In genomic region chr2:27209621-27210401, GRCh38 we compare ENCODE assay signal across 10 cellular contexts. TPM values are rescaled to one million over a fixed set of nuclear protein-coding genes. Genes with fewer than 3 reads are reported as not detected.
DNase-seq lines count a peak whose midpoint lies in the region; ATAC-seq and TF ChIP-seq lines count a peak whose summit lies in the region.
"Had no signal": no experiment of that assay in that cellular context is flagged by ENCODE, and none has a peak within 500 bp of the region (broad histone marks: within the 10 kb centered on the region; RNA-seq: fewer than 3 reads in every experiment).

No MANE protein-coding gene starts in this region.

- no peaks in the 10 kb centered on the region for H3K9me3 Mint-ChIP-seq in activated naive CD4-positive, alpha-beta T cell treated with anti-CD3 and anti-CD28 coated beads for 36 hours
- H3K9me3 Mint-ChIP-seq in activated B cell treated with CpG ODN at 0.5 μM for 24 hours = no peaks in the 10 kb centered on the region
- H3K9me3 Mint-ChIP-seq in immature natural killer cell = peaks cover 0 to 1% (median 0%) of the 10 kb centered on the region in 6 donors

- CTCF ChIA-PET in activated naive CD4-positive, alpha-beta T cell treated with anti-CD3 and anti-CD28 coated beads for 36 hours (lab: Charles Lee) = interaction anchor here (0.7 kb wide), 1 partner anchor 248 kb away, joined by 4 read pairs; no protein-coding TSS in a partner anchor
- CTCF ChIA-PET in activated B cell treated with CpG ODN at 0.5 μM for 24 hours (lab: Charles Lee) = no interaction called here

- no peaks in the 10 kb centered on the region for H3K9me3 ChIP-seq in subcutaneous abdominal adipose tissue (ENCODE audit: control insufficient read depth in 5 of 5, low read length in 5 of 5)

- TF ChIP-seq CTCF in activated B cell treated with CpG ODN at 0.5 μM for 24 hours (IDR thresholded peaks at IDR 0.05) = no peak

- no peak for ATAC-seq in activated B cell treated with CpG ODN at 0.5 μM for 24 hours (ENCODE audit: low read depth)
- ATAC-seq in HG03378 (IDR thresholded peaks at IDR 0.05; ENCODE audit: unreplicated experiment) = no peak

- no peak overlapping the region for H3K27ac Mint-ChIP-seq in activated naive CD4-positive, alpha-beta T cell treated with anti-CD3 and anti-CD28 coated beads for 36 hours
- H3K27ac Mint-ChIP-seq in activated B cell treated with CpG ODN at 0.5 μM for 24 hours (peak overlapping the region; percentile 37), immature natural killer cell (peak overlapping the region in 4 of 6 donors; percentile 7 to 84 (median 41))

- intact Hi-C loops in activated naive CD4-positive, alpha-beta T cell treated with anti-CD3 and anti-CD28 coated beads for 36 hours (cut with micrococcal nuclease) = loop anchor here (5.0 to 10.0 kb wide), 2 partner anchors 238 to 375 kb away; partner anchors contain the start of genes MAPRE3 and ZNF512
- intact Hi-C loops in activated B cell treated with CpG ODN at 0.5 μM for 24 hours (cut with micrococcal nuclease) = loop anchor here (5.0 kb wide), 2 partner anchors 277 to 1542 kb away; partner anchors contain the start of genes IFT172 and PPP1CB

- H3K27me3 ChIP-seq in subcutaneous abdominal adipose tissue (ENCODE audit: control insufficient read depth in 5 of 5, insufficient read depth in 4 of 5, low read length in 5 of 5) = no peaks in the 10 kb centered on the region

- no peak for DNase-seq in activated naive CD4-positive, alpha-beta T cell treated with anti-CD3 and anti-CD28 coated beads for 36 hours
- no peak for DNase-seq in activated naive CD4-positive, alpha-beta T cell treated with Interleukin-2 at 50 U/mL for 16 hours
- DNase-seq in activated B cell treated with CpG ODN at 0.5 μM for 24 hours (no peak), immature natural killer cell (no peak), hippocampal formation (lab: John Stamatoyannopoulos, UW) (no peak), GM19240 (ENCODE audit: insufficient read length, low spot score) (no peak)
- DNase-seq: activated CD4-positive, alpha-beta T cell treated with anti-CD3 and anti-CD28 coated beads, Interleukin-2, amount 50 U/mL, for 4 hours had no signal

- peak overlapping the region in 2 of 5 donors; percentile 12 to 35 for H3K4me3 ChIP-seq in subcutaneous abdominal adipose tissue (ENCODE audit: low read depth in 1 of 5, low read length in 5 of 5)

- H3K27me3 Mint-ChIP-seq in activated naive CD4-positive, alpha-beta T cell treated with anti-CD3 and anti-CD28 coated beads for 36 hours (ENCODE audit: low read depth) = no peaks in the 10 kb centered on the region
- no peaks in the 10 kb centered on the region for H3K27me3 Mint-ChIP-seq in activated B cell treated with CpG ODN at 0.5 μM for 24 hours
- H3K27me3 Mint-ChIP-seq in immature natural killer cell (ENCODE audit: low read depth in 3 of 3) = peaks cover 4 to 11% (median 9%) of the 10 kb centered on the region in 3 donors

- peak overlapping the region; percentile 94 for H3K27ac ChIP-seq in subcutaneous abdominal adipose tissue (ENCODE audit: low read depth, low read length)
- H3K27ac ChIP-seq: KMS-11 had no signal

- H3K36me3 ChIP-seq in subcutaneous abdominal adipose tissue (ENCODE audit: control insufficient read depth in 5 of 5, insufficient read depth in 5 of 5, low read length in 5 of 5) = peaks cover 0 to 41% (median 37%) of the 10 kb centered on the region in 5 donors

- peak overlapping the region; percentile 31 for H3K4me3 Mint-ChIP-seq in activated naive CD4-positive, alpha-beta T cell treated with anti-CD3 and anti-CD28 coated beads for 36 hours
- no peak overlapping the region for H3K4me3 Mint-ChIP-seq in activated B cell treated with CpG ODN at 0.5 μM for 24 hours
- H3K4me3 Mint-ChIP-seq in immature natural killer cell = peak overlapping the region; percentile 30 to 68 (median 48)

- POLR2A ChIA-PET in activated B cell treated with CpG ODN at 0.5 μM for 24 hours (lab: Charles Lee) = interaction anchor here (1.0 kb wide), 1 partner anchor 200 kb away, joined by 3 read pairs; the partner anchor contains the start of gene PPM1G

- peak overlapping the region in 2 of 5 donors; percentile 32 to 68 for H3K9ac ChIP-seq in subcutaneous abdominal adipose tissue (ENCODE audit: low read length in 5 of 5)
- H3K9ac ChIP-seq: KMS-11 had no signal

- peaks cover 20% of the 10 kb centered on the region for H3K4me1 Mint-ChIP-seq in activated naive CD4-positive, alpha-beta T cell treated with anti-CD3 and anti-CD28 coated beads for 36 hours (ENCODE audit: low read depth)
- H3K4me1 Mint-ChIP-seq in activated B cell treated with CpG ODN at 0.5 μM for 24 hours (peaks cover 23% of the 10 kb centered on the region), immature natural killer cell (peaks cover 18 to 27% of the 10 kb centered on the region in 2 donors)

- peaks cover 5 to 68% (median 62%) of the 10 kb centered on the region in 5 donors for H3K4me1 ChIP-seq in subcutaneous abdominal adipose tissue (ENCODE audit: control insufficient read depth in 5 of 5, insufficient read depth in 5 of 5, low read length in 5 of 5)

- H3K36me3 Mint-ChIP-seq in activated naive CD4-positive, alpha-beta T cell treated with anti-CD3 and anti-CD28 coated beads for 36 hours (ENCODE audit: low read depth) = peaks cover 25% of the 10 kb centered on the region
- peaks cover 65% of the 10 kb centered on the region for H3K36me3 Mint-ChIP-seq in activated B cell treated with CpG ODN at 0.5 μM for 24 hours (ENCODE audit: low read depth)
- peaks cover 13 to 17% (median 16%) of the 10 kb centered on the region in 3 donors for H3K36me3 Mint-ChIP-seq in immature natural killer cell

RNA-seq across cellular contexts. Expression of gene ATRAID, which starts 2.0 kb away (rescaled TPM):
- 10 to 100 TPM; 80.5 to 80.8 TPM for total RNA-seq in activated naive CD4-positive, alpha-beta T cell treated with anti-CD3 and anti-CD28 coated beads for 36 hours
- total RNA-seq in activated B cell treated with CpG ODN at 0.5 μM for 24 hours = 73.9 and 77.2 TPM in 2 replicates
- 100 to 1,000 TPM; 264 to 391 (median 388) TPM for polyA plus RNA-seq in immature natural killer cell

RNA-seq across cellular contexts. Expression of gene SLC5A6, which starts 2.3 kb away (rescaled TPM):
- 10 to 100 TPM; 22.6 to 24.8 TPM for total RNA-seq in activated naive CD4-positive, alpha-beta T cell treated with anti-CD3 and anti-CD28 coated beads for 36 hours
- 53.2 and 69.9 TPM in 2 replicates for total RNA-seq in activated B cell treated with CpG ODN at 0.5 μM for 24 hours
- 10 to 100 TPM in 2 of 3 donors, 1 to 10 TPM in 1; 5.3 to 15.1 (median 11.5) TPM for polyA plus RNA-seq in immature natural killer cell

RNA-seq across cellular contexts. Expression of gene CAD, which starts 7.4 kb away (rescaled TPM):
- total RNA-seq in activated naive CD4-positive, alpha-beta T cell treated with anti-CD3 and anti-CD28 coated beads for 36 hours = 100 to 1,000 TPM; 109 to 112 TPM
- 55.9 and 64.1 TPM in 2 replicates for total RNA-seq in activated B cell treated with CpG ODN at 0.5 μM for 24 hours
- polyA plus RNA-seq in immature natural killer cell = 10 to 100 TPM in 1 of 3 donors, 1 to 10 TPM in 2; 6.9 to 17.8 (median 8.5) TPM

RNA-seq across cellular contexts. Expression of gene SLC30A3, which starts 53.0 kb away (rescaled TPM):
- under 1 TPM; 0.55 to 0.67 TPM for total RNA-seq in activated naive CD4-positive, alpha-beta T cell treated with anti-CD3 and anti-CD28 coated beads for 36 hours
- total RNA-seq in activated B cell treated with CpG ODN at 0.5 μM for 24 hours = 0.12 and 0.27 TPM in 2 replicates
- not detected for polyA plus RNA-seq in immature natural killer cell
